20 cellular contexts compared by ENCODE assay signal in genomic region chr5:66897355-66897754, GRCh38.
"Had no signal": no experiment of that assay in that cellular context is flagged by ENCODE, and none has a peak within 500 bp of the region (broad histone marks: within the 10 kb centered on the region; RNA-seq: fewer than 3 reads in every experiment).

No MANE protein-coding gene starts in this region.

- H3K36me3 Mint-ChIP-seq: activated CD4-positive, alpha-beta memory T cell treated with anti-CD3 and anti-CD28 coated beads for 36 hours; activated naive CD8-positive, alpha-beta T cell treated with anti-CD3 and anti-CD28 coated beads, Interleukin-2, amount 10 ng/mL, durations not matched to agents 7 days and 5 days had no signal

- H3K9me3 ChIP-seq: prostate gland, right atrium auricular region, spleen, upper lobe of right lung had no signal

- H3K4me3 ChIP-seq: lung, prostate gland, right atrium auricular region, spleen, upper lobe of right lung had no signal

- DNase-seq: activated CD4-positive, alpha-beta memory T cell treated with anti-CD3 and anti-CD28 coated beads for 36 hours; activated CD4-positive, alpha-beta T cell treated with anti-CD3 and anti-CD28 coated beads for 48 hours; activated naive CD4-positive, alpha-beta T cell treated with Interleukin-2 at 50 U/mL for 16 hours; activated naive CD8-positive, alpha-beta T cell treated with anti-CD3 and anti-CD28 coated beads, Interleukin-2, amount 10 ng/mL, durations not matched to agents 7 days and 5 days; activated T-cell treated with anti-CD3 and anti-CD28 coated beads, Interleukin-2, amount 50 U/mL, for 48 hours; amniotic stem cell; cortex of kidney; foreskin melanocyte; hypothalamus; naive thymus-derived CD4-positive, alpha-beta T cell; spleen; stimulated activated CD4-positive, alpha-beta T cell treated with anti-CD3 and anti-CD28 coated beads, Interleukin-4, amount 100 ng/mL, for 1 hour; stimulated activated naive CD8-positive, alpha-beta T cell treated with anti-CD3 and anti-CD28 coated beads, Interleukin-15, Interleukin-2, amounts not matched to agents 100 U/mL and 50 U/mL, for 24 hours; SW 1271; T-helper 2 cell; upper lobe of right lung had no signal

- H3K4me1 Mint-ChIP-seq: activated naive CD8-positive, alpha-beta T cell treated with anti-CD3 and anti-CD28 coated beads, Interleukin-2, amount 10 ng/mL, durations not matched to agents 7 days and 5 days had no signal

- ATAC-seq: left lobe of liver; naive thymus-derived CD4-positive, alpha-beta T cell; stimulated activated naive CD8-positive, alpha-beta T cell treated with anti-CD3 and anti-CD28 coated beads, Interleukin-15, Interleukin-2, amounts not matched to agents 100 U/mL and 50 U/mL, for 24 hours; upper lobe of right lung had no signal

- H3K27me3 ChIP-seq: right atrium auricular region, spleen, upper lobe of right lung had no signal

- H3K36me3 ChIP-seq: prostate gland, right atrium auricular region, spleen, upper lobe of right lung had no signal

- H3K9me3 Mint-ChIP-seq: activated CD4-positive, alpha-beta memory T cell treated with anti-CD3 and anti-CD28 coated beads for 36 hours; activated naive CD8-positive, alpha-beta T cell treated with anti-CD3 and anti-CD28 coated beads, Interleukin-2, amount 10 ng/mL, durations not matched to agents 7 days and 5 days; naive thymus-derived CD4-positive, alpha-beta T cell had no signal

- H3K27ac Mint-ChIP-seq: activated CD4-positive, alpha-beta memory T cell treated with anti-CD3 and anti-CD28 coated beads for 36 hours; activated naive CD8-positive, alpha-beta T cell treated with anti-CD3 and anti-CD28 coated beads, Interleukin-2, amount 10 ng/mL, durations not matched to agents 7 days and 5 days; naive thymus-derived CD4-positive, alpha-beta T cell had no signal

- H3K4me1 ChIP-seq: prostate gland, spleen, upper lobe of right lung had no signal

- H3K4me3 Mint-ChIP-seq: activated CD4-positive, alpha-beta memory T cell treated with anti-CD3 and anti-CD28 coated beads for 36 hours; activated naive CD8-positive, alpha-beta T cell treated with anti-CD3 and anti-CD28 coated beads, Interleukin-2, amount 10 ng/mL, durations not matched to agents 7 days and 5 days; naive thymus-derived CD4-positive, alpha-beta T cell had no signal

- H3K27ac ChIP-seq: prostate gland, right atrium auricular region, spleen, upper lobe of right lung had no signal
